Comparison of ENCODE assay signal across 9 cellular contexts in genomic region chr1:222928212-222928611, GRCh38.
DNase-seq lines count a peak whose midpoint lies in the region; ATAC-seq lines count a peak whose summit lies in the region.
"Had no signal": no experiment of that assay in that cellular context is flagged by ENCODE, and none has a peak within 500 bp of the region (broad histone marks: within the 10 kb centered on the region; RNA-seq: fewer than 3 reads in every experiment).

No MANE protein-coding gene starts in this region.

- no peak for ATAC-seq in GM21717 (IDR thresholded peaks at IDR 0.05; ENCODE audit: unreplicated experiment)
- ATAC-seq: activated T-helper 17 cell treated with anti-CD3 and anti-CD28 coated beads, Interleukin-2, amount 50 U/mL, for 72 hours had no signal

- peak; percentile 27 for DNase-seq in COR-L47 (lab: John Stamatoyannopoulos, UW)
- peak; percentile 84 for DNase-seq in NCI-H748 (lab: John Stamatoyannopoulos, UW; ENCODE audit: unreplicated experiment)
- peak; percentile 24 for DNase-seq in fibroblast of gingiva (ENCODE audit: low read depth)
- DNase-seq in midbrain (lab: John Stamatoyannopoulos, UW), result peak; percentile 40
- DNase-seq in GF-D8 (lab: John Stamatoyannopoulos, UW), result no peak
- no peak for DNase-seq in stimulated activated naive CD4-positive, alpha-beta T cell (lab: John Stamatoyannopoulos, UW)
- no peak for DNase-seq in activated CD4-positive, CD25-positive, alpha-beta regulatory T cell (lab: John Stamatoyannopoulos, UW)

Comparison
In these comparisons a context has a peak if more than half of its experiments do, and no peak if none do; other contexts are left out.
1. DNase-seq: peak in COR-L47 (single experiment), NCI-H748 (single experiment), fibroblast of gingiva (single experiment) and midbrain (single experiment); none in GF-D8 (single experiment), stimulated activated naive CD4-positive, alpha-beta T cell (0 of 6) and activated CD4-positive, CD25-positive, alpha-beta regulatory T cell (0 of 4).